1 cellular context compared by ENCODE assay signal in the genomic region with DNA sequence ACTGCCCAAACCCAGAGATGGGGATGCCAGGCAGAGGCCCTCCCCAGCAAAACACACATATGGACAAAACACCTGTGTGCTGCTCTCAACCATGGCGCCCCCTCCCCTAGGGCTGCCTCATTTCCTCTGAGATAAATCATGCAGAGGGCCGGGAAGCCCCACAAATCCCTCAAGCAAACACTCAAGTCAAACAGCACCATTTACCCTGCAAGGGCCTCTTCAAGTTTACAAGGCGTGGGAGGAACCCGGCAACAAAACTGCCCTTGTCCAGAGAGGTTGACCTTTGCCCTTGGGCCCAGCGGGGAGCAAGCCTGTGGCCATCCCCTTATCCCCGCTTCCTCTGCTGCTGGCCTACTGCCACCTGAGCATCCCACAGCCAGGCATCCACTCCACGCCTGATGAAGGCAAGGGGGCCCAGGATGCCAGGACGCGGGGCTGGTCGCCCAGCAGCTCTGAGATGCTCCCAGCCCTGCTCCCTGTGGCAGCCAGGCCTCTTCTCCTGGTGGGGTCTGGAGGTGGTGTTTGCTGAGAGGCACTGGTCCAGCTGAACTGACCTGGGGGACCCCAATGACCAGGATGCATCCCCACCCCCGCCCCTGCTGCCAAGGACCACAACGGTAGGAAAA.
A peak's percentile ranks its signal among the peaks of the same experiment; 100 is the strongest.
TF ChIP-seq lines count a peak whose summit lies in the region.

No MANE protein-coding gene starts in this region.

TF ChIP-seq in HepG2, 621 proteins besides CTCF, POLR2A, EP300 and RAD21 (continued from another document and continues in another):
- TF ChIP-seq ZIK1 (CRISPR knock-in tag; IDR thresholded peaks at IDR 0.05; ENCODE audit: borderline replicate concordance, low read depth) (no peak), ZFP36L1 (CRISPR knock-in tag; IDR thresholded peaks at IDR 0.05) (peak; percentile 92), ZNF569 (CRISPR knock-in tag; IDR thresholded peaks at IDR 0.05; ENCODE audit: borderline replicate concordance) (no peak), NR2F1 (CRISPR knock-in tag; IDR thresholded peaks at IDR 0.05) (peak; percentile 93 to 95), ZNF557 (CRISPR knock-in tag; IDR thresholded peaks at IDR 0.05) (no peak), POGZ (CRISPR knock-in tag; IDR thresholded peaks at IDR 0.05) (peak; percentile 71), HMGA1 (CRISPR knock-in tag; conservative IDR thresholded peaks at IDR 0.05) (no peak), AGO2 (optimal IDR thresholded peaks at IDR 0.05; ENCODE audit: low read depth, low read length) (no peak), ZSCAN21 (CRISPR knock-in tag; IDR thresholded peaks at IDR 0.05; ENCODE audit: borderline replicate concordance) (peak; percentile 70; the same call in 1 of the 2 replicates), ZKSCAN1 (IDR thresholded peaks at IDR 0.05; ENCODE audit: low read length) (no peak), PHF21A (CRISPR knock-in tag; IDR thresholded peaks at IDR 0.05) (peak; percentile 98), EHMT2 (IDR thresholded peaks at IDR 0.05; ENCODE audit: borderline replicate concordance, low read depth, low read length) (no peak), CHCHD3 (CRISPR knock-in tag; IDR thresholded peaks at IDR 0.05) (no peak), ARNTL (CRISPR knock-in tag; IDR thresholded peaks at IDR 0.05) (peak; percentile 94), NR2C2 (CRISPR knock-in tag; IDR thresholded peaks at IDR 0.05; ENCODE audit: borderline replicate concordance) (peak; percentile 93), SALL1 (CRISPR knock-in tag; IDR thresholded peaks at IDR 0.05) (peak; percentile 96), ZNF333 (CRISPR knock-in tag; IDR thresholded peaks at IDR 0.05; ENCODE audit: borderline replicate concordance) (no peak), ZNF510 (CRISPR knock-in tag; IDR thresholded peaks at IDR 0.05; ENCODE audit: low read depth) (peak; percentile 87), U2AF1 (optimal IDR thresholded peaks at IDR 0.05; ENCODE audit: low read depth, low read length) (peak; percentile 42), RXRA (CRISPR knock-in tag; IDR thresholded peaks at IDR 0.05) (peak; percentile 97), SAP130 (CRISPR knock-in tag; IDR thresholded peaks at IDR 0.05; ENCODE audit: low read depth) (peak; percentile 87), ZNF550 (CRISPR knock-in tag; IDR thresholded peaks at IDR 0.05; ENCODE audit: borderline replicate concordance) (no peak), SPEN (CRISPR knock-in tag; IDR thresholded peaks at IDR 0.05; ENCODE audit: low read depth) (no peak), ZNF709 (CRISPR knock-in tag; IDR thresholded peaks at IDR 0.05) (no peak), TCF7L2 (IDR thresholded peaks at IDR 0.05; ENCODE audit: low read depth, low read length) (no peak), NFKB2 (CRISPR knock-in tag; IDR thresholded peaks at IDR 0.05; ENCODE audit: borderline replicate concordance) (peak; percentile 59; the same call in 1 of the 2 replicates), MBNL3 (CRISPR knock-in tag; conservative IDR thresholded peaks at IDR 0.05) (no peak), ZBTB20 (CRISPR knock-in tag; IDR thresholded peaks at IDR 0.05; ENCODE audit: borderline replicate concordance, low read depth) (peak; percentile 64; the same call in 1 of the 2 replicates), SSRP1 (CRISPR knock-in tag; IDR thresholded peaks at IDR 0.05) (no peak; the same call in 1 of the 2 replicates), CENPX (CRISPR knock-in tag; IDR thresholded peaks at IDR 0.05) (no peak)
- TF ChIP-seq, protein P1, sequence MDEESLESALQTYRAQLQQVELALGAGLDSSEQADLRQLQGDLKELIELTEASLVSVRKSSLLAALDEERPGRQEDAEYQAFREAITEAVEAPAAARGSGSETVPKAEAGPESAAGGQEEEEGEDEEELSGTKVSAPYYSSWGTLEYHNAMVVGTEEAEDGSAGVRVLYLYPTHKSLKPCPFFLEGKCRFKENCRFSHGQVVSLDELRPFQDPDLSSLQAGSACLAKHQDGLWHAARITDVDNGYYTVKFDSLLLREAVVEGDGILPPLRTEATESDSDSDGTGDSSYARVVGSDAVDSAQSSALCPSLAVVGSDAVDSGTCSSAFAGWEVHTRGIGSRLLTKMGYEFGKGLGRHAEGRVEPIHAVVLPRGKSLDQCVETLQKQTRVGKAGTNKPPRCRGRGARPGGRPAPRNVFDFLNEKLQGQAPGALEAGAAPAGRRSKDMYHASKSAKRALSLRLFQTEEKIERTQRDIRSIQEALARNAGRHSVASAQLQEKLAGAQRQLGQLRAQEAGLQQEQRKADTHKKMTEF (CRISPR knock-in tag; IDR thresholded peaks at IDR 0.05) = peak; percentile 96
- TF ChIP-seq, protein P2, sequence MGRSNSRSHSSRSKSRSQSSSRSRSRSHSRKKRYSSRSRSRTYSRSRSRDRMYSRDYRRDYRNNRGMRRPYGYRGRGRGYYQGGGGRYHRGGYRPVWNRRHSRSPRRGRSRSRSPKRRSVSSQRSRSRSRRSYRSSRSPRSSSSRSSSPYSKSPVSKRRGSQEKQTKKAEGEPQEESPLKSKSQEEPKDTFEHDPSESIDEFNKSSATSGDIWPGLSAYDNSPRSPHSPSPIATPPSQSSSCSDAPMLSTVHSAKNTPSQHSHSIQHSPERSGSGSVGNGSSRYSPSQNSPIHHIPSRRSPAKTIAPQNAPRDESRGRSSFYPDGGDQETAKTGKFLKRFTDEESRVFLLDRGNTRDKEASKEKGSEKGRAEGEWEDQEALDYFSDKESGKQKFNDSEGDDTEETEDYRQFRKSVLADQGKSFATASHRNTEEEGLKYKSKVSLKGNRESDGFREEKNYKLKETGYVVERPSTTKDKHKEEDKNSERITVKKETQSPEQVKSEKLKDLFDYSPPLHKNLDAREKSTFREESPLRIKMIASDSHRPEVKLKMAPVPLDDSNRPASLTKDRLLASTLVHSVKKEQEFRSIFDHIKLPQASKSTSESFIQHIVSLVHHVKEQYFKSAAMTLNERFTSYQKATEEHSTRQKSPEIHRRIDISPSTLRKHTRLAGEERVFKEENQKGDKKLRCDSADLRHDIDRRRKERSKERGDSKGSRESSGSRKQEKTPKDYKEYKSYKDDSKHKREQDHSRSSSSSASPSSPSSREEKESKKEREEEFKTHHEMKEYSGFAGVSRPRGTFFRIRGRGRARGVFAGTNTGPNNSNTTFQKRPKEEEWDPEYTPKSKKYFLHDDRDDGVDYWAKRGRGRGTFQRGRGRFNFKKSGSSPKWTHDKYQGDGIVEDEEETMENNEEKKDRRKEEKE (IDR thresholded peaks at IDR 0.05) = no peak
- TF ChIP-seq, protein P3, sequence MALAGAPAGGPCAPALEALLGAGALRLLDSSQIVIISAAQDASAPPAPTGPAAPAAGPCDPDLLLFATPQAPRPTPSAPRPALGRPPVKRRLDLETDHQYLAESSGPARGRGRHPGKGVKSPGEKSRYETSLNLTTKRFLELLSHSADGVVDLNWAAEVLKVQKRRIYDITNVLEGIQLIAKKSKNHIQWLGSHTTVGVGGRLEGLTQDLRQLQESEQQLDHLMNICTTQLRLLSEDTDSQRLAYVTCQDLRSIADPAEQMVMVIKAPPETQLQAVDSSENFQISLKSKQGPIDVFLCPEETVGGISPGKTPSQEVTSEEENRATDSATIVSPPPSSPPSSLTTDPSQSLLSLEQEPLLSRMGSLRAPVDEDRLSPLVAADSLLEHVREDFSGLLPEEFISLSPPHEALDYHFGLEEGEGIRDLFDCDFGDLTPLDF (CRISPR knock-in tag; IDR thresholded peaks at IDR 0.05) = no peak
- TF ChIP-seq, protein P4, sequence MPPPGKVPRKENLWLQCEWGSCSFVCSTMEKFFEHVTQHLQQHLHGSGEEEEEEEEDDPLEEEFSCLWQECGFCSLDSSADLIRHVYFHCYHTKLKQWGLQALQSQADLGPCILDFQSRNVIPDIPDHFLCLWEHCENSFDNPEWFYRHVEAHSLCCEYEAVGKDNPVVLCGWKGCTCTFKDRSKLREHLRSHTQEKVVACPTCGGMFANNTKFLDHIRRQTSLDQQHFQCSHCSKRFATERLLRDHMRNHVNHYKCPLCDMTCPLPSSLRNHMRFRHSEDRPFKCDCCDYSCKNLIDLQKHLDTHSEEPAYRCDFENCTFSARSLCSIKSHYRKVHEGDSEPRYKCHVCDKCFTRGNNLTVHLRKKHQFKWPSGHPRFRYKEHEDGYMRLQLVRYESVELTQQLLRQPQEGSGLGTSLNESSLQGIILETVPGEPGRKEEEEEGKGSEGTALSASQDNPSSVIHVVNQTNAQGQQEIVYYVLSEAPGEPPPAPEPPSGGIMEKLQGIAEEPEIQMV (CRISPR knock-in tag; IDR thresholded peaks at IDR 0.05; ENCODE audit: low read depth) = 0 out of 2 replicates have a peak, but pooled peaks have one; percentile 54
- TF ChIP-seq, protein P5, sequence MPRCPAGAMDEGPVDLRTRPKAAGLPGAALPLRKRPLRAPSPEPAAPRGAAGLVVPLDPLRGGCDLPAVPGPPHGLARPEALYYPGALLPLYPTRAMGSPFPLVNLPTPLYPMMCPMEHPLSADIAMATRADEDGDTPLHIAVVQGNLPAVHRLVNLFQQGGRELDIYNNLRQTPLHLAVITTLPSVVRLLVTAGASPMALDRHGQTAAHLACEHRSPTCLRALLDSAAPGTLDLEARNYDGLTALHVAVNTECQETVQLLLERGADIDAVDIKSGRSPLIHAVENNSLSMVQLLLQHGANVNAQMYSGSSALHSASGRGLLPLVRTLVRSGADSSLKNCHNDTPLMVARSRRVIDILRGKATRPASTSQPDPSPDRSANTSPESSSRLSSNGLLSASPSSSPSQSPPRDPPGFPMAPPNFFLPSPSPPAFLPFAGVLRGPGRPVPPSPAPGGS (CRISPR knock-in tag; IDR thresholded peaks at IDR 0.05) = peak; percentile 82; the same call in 1 of the 2 replicates
- TF ChIP-seq, protein P6, sequence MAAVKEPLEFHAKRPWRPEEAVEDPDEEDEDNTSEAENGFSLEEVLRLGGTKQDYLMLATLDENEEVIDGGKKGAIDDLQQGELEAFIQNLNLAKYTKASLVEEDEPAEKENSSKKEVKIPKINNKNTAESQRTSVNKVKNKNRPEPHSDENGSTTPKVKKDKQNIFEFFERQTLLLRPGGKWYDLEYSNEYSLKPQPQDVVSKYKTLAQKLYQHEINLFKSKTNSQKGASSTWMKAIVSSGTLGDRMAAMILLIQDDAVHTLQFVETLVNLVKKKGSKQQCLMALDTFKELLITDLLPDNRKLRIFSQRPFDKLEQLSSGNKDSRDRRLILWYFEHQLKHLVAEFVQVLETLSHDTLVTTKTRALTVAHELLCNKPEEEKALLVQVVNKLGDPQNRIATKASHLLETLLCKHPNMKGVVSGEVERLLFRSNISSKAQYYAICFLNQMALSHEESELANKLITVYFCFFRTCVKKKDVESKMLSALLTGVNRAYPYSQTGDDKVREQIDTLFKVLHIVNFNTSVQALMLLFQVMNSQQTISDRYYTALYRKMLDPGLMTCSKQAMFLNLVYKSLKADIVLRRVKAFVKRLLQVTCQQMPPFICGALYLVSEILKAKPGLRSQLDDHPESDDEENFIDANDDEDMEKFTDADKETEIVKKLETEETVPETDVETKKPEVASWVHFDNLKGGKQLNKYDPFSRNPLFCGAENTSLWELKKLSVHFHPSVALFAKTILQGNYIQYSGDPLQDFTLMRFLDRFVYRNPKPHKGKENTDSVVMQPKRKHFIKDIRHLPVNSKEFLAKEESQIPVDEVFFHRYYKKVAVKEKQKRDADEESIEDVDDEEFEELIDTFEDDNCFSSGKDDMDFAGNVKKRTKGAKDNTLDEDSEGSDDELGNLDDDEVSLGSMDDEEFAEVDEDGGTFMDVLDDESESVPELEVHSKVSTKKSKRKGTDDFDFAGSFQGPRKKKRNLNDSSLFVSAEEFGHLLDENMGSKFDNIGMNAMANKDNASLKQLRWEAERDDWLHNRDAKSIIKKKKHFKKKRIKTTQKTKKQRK (IDR thresholded peaks at IDR 0.05; ENCODE audit: low read length) = no peak
- TF ChIP-seq, protein P7, sequence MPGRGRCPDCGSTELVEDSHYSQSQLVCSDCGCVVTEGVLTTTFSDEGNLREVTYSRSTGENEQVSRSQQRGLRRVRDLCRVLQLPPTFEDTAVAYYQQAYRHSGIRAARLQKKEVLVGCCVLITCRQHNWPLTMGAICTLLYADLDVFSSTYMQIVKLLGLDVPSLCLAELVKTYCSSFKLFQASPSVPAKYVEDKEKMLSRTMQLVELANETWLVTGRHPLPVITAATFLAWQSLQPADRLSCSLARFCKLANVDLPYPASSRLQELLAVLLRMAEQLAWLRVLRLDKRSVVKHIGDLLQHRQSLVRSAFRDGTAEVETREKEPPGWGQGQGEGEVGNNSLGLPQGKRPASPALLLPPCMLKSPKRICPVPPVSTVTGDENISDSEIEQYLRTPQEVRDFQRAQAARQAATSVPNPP (CRISPR knock-in tag; IDR thresholded peaks at IDR 0.05) = peak; percentile 64; the same call in 1 of the 2 replicates
- TF ChIP-seq, protein P8, sequence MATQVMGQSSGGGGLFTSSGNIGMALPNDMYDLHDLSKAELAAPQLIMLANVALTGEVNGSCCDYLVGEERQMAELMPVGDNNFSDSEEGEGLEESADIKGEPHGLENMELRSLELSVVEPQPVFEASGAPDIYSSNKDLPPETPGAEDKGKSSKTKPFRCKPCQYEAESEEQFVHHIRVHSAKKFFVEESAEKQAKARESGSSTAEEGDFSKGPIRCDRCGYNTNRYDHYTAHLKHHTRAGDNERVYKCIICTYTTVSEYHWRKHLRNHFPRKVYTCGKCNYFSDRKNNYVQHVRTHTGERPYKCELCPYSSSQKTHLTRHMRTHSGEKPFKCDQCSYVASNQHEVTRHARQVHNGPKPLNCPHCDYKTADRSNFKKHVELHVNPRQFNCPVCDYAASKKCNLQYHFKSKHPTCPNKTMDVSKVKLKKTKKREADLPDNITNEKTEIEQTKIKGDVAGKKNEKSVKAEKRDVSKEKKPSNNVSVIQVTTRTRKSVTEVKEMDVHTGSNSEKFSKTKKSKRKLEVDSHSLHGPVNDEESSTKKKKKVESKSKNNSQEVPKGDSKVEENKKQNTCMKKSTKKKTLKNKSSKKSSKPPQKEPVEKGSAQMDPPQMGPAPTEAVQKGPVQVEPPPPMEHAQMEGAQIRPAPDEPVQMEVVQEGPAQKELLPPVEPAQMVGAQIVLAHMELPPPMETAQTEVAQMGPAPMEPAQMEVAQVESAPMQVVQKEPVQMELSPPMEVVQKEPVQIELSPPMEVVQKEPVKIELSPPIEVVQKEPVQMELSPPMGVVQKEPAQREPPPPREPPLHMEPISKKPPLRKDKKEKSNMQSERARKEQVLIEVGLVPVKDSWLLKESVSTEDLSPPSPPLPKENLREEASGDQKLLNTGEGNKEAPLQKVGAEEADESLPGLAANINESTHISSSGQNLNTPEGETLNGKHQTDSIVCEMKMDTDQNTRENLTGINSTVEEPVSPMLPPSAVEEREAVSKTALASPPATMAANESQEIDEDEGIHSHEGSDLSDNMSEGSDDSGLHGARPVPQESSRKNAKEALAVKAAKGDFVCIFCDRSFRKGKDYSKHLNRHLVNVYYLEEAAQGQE (IDR thresholded peaks at IDR 0.05; ENCODE audit: borderline replicate concordance in 1 of 2, low read depth in 1 of 2, low read length in 2 of 2) = peak in 1 of 2 experiments; percentile 69; a peak in 2 of 4 replicates
- TF ChIP-seq, protein P9, sequence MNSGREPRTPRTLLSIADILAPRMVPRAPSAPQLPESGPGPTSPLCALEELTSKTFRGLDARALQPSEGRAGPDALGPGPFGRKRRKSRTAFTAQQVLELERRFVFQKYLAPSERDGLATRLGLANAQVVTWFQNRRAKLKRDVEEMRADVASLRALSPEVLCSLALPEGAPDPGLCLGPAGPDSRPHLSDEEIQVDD (CRISPR knock-in tag; IDR thresholded peaks at IDR 0.05; ENCODE audit: borderline replicate concordance) = no peak
